In genomic region chr5:168315991-168316578, GRCh38 we compare ENCODE assay signal across 10 cellular contexts. TPM values are rescaled to one million over a fixed set of nuclear protein-coding genes. Genes with fewer than 3 reads are reported as not detected.
DNase-seq lines count a peak whose midpoint lies in the region; ATAC-seq, FAIRE-seq and TF ChIP-seq lines count a peak whose summit lies in the region.
"Had no signal": no experiment of that assay in that cellular context is flagged by ENCODE, and none has a peak within 500 bp of the region (broad histone marks: within the 10 kb centered on the region; RNA-seq: fewer than 3 reads in every experiment).

No MANE protein-coding gene starts in this region.

- DNase-seq in NCI-H146 (lab: John Stamatoyannopoulos, UW): peak; percentile 77
- peak; percentile 32 for DNase-seq in bronchial epithelial cell (ENCODE audit: low read depth)
- peak; percentile 45 for DNase-seq in midbrain (lab: John Stamatoyannopoulos, UW)
- no peak for DNase-seq in GM13976 (ENCODE audit: low spot score)
- no peak for DNase-seq in activated CD4-positive, alpha-beta T cell treated with anti-CD3 and anti-CD28 coated beads, Interleukin-2, amount 50 U/mL, for 1 hour
- no peak for DNase-seq in GM19238 (ENCODE audit: insufficient read length, low spot score)
- DNase-seq in activated naive CD8-positive, alpha-beta T cell treated with anti-CD3 and anti-CD28 coated beads, Interleukin-2, amount 50 U/mL, for 24 hours: no peak
- DNase-seq: NCI-H1105 treated with DMSO at 0.1 percent for 48 hours, SW 1271 had no signal

- no peak for ATAC-seq in activated naive CD8-positive, alpha-beta T cell treated with anti-CD3 and anti-CD28 coated beads, Interleukin-2, amount 50 U/mL, for 24 hours

- no peaks in the 10 kb centered on the region for H3K4me1 Mint-ChIP-seq in activated naive CD8-positive, alpha-beta T cell treated with anti-CD3 and anti-CD28 coated beads, Interleukin-2, amount 50 U/mL, for 24 hours

- H3K4me3 Mint-ChIP-seq in activated naive CD8-positive, alpha-beta T cell treated with anti-CD3 and anti-CD28 coated beads, Interleukin-2, amount 50 U/mL, for 24 hours: no peak overlapping the region

- no peak for FAIRE-seq in bronchial epithelial cell (lab: Jason Lieb, UNC)

- H3K27me3 ChIP-seq in bronchial epithelial cell (ENCODE audit: control insufficient read depth, insufficient read depth, low read length): no peaks in the 10 kb centered on the region

- peak overlapping the region; percentile 78 for H3K27ac ChIP-seq in 22Rv1

- no peaks in the 10 kb centered on the region for H3K36me3 Mint-ChIP-seq in activated naive CD8-positive, alpha-beta T cell treated with anti-CD3 and anti-CD28 coated beads, Interleukin-2, amount 50 U/mL, for 24 hours (ENCODE audit: low read depth)

- in situ Hi-C loops in GM13976 (cut with MboI; ENCODE audit: low sequenced_read_pairs, unreplicated experiment): no loop called here

- TF ChIP-seq CTCF in 22Rv1 (IDR thresholded peaks at IDR 0.05): no peak
- TF ChIP-seq CTCF in bronchial epithelial cell (IDR thresholded peaks at IDR 0.05; ENCODE audit: insufficient read depth, low read length, severe bottlenecking): no peak
- no peak for TF ChIP-seq CTCF in GM13976 (IDR thresholded peaks at IDR 0.05; ENCODE audit: borderline replicate concordance, control extremely low read depth, extremely low read depth, insufficient read depth, missing control alignments)

- no peaks in the 10 kb centered on the region for H3K36me3 ChIP-seq in bronchial epithelial cell (ENCODE audit: control insufficient read depth, insufficient read depth, low read length)

- H3K27me3 Mint-ChIP-seq in activated naive CD8-positive, alpha-beta T cell treated with anti-CD3 and anti-CD28 coated beads, Interleukin-2, amount 50 U/mL, for 24 hours: no peaks in the 10 kb centered on the region

- no peaks in the 10 kb centered on the region for H3K9me3 Mint-ChIP-seq in activated naive CD8-positive, alpha-beta T cell treated with anti-CD3 and anti-CD28 coated beads, Interleukin-2, amount 50 U/mL, for 24 hours

- no peak overlapping the region for H3K27ac Mint-ChIP-seq in activated naive CD8-positive, alpha-beta T cell treated with anti-CD3 and anti-CD28 coated beads, Interleukin-2, amount 50 U/mL, for 24 hours

- no peak overlapping the region for H3K4me3 ChIP-seq in bronchial epithelial cell (ENCODE audit: low read depth, low read length)

RNA-seq across cellular contexts. Expression of gene WWC1, which starts 24.6 kb away (rescaled TPM):
- 20.8 and 23.2 TPM in 2 replicates for total RNA-seq in bronchial epithelial cell

Comparison
In these comparisons a context has a peak if more than half of its experiments do, and no peak if none do; other contexts are left out.
1. DNase-seq: peak in NCI-H146 (single experiment), bronchial epithelial cell (single experiment) and midbrain (single experiment); none in GM13976 (single experiment), activated CD4-positive, alpha-beta T cell treated with anti-CD3 and anti-CD28 coated beads, Interleukin-2, amount 50 U/mL, for 1 hour (single experiment), GM19238 (single experiment) and activated naive CD8-positive, alpha-beta T cell treated with anti-CD3 and anti-CD28 coated beads, Interleukin-2, amount 50 U/mL, for 24 hours (single experiment).